In genomic region chr2:24164416-24164973, GRCh38 we compare ENCODE assay signal across 8 cellular contexts. TPM values are rescaled to one million over a fixed set of nuclear protein-coding genes. Genes with fewer than 3 reads are reported as not detected.
DNase-seq lines count a peak whose midpoint lies in the region; ATAC-seq and TF ChIP-seq lines count a peak whose summit lies in the region.
"Had no signal": no experiment of that assay in that cellular context is flagged by ENCODE, and none has a peak within 500 bp of the region (broad histone marks: within the 10 kb centered on the region; RNA-seq: fewer than 3 reads in every experiment).

No MANE protein-coding gene starts in this region.

- in situ Hi-C loops in GM13976 (cut with MboI; ENCODE audit: low sequenced_read_pairs, unreplicated experiment) = no loop called here

- no peaks in the 10 kb centered on the region for H4K20me1 ChIP-seq in hepatocyte (ENCODE audit: insufficient read depth, poor library complexity, severe bottlenecking)

- CTCF ChIA-PET in HEK293T (lab: Yijun Ruan, JAX) = interaction anchor here (0.9 kb wide), 1 partner anchor 457 kb away, joined by 3 read pairs; no protein-coding TSS in a partner anchor

- H3K4me2 ChIP-seq in hepatocyte = no peak overlapping the region

- no peaks in the 10 kb centered on the region for H3K9me3 Mint-ChIP-seq in activated T-cell treated with anti-CD3 and anti-CD28 coated beads, Interleukin-2, amount 50 U/mL, for 4 hours
- H3K9me3 Mint-ChIP-seq: stimulated activated naive CD8-positive, alpha-beta T cell treated with anti-CD3 and anti-CD28 coated beads, Interleukin-15, Interleukin-2, amounts not matched to agents 100 ng/mL and 50 ng/mL, for 24 hours had no signal

- no peaks in the 10 kb centered on the region for H3K4me1 ChIP-seq in hepatocyte (ENCODE audit: insufficient read depth)

- DNase-seq in GM13976 (ENCODE audit: low spot score) = peak; percentile 77
- peak; percentile 41 for DNase-seq in HEK293T (ENCODE audit: extremely low spot score)
- peak; percentile 42 for DNase-seq in NOMO-1 treated with dmso at 0.1 percent for 144 hours (lab: John Stamatoyannopoulos, UW; ENCODE audit: unreplicated experiment)
- DNase-seq in activated T-cell treated with anti-CD3 and anti-CD28 coated beads, Interleukin-2, amount 50 U/mL, for 4 hours = peak; percentile 30
- peak; percentile 21 for DNase-seq in hepatocyte (ENCODE audit: low spot score)
- peak; percentile 23 to 24 for DNase-seq in stimulated activated CD8-positive, alpha-beta memory T cell treated with anti-CD3 and anti-CD28 coated beads, Interleukin-15, amount 100 ng/mL, for 48 hours (ENCODE audit: low read depth in 2 of 2)
- no peak for DNase-seq in lower leg skin (ENCODE audit: low spot score in 2 of 2)

- H3K36me3 Mint-ChIP-seq in activated T-cell treated with anti-CD3 and anti-CD28 coated beads, Interleukin-2, amount 50 U/mL, for 4 hours (ENCODE audit: insufficient read depth) = peaks cover 5% of the 10 kb centered on the region

- WGBS in hepatocyte (ENCODE audit: low lambda C conversion rate, missing lambda C conversion rate) = 58% methylated on average over 8 of the region's 8 CpGs
- 53 to 64% methylated on average over 8 of the region's 8 CpGs for WGBS in lower leg skin, 2 donors

- H3K36me3 ChIP-seq in hepatocyte (replicated peaks; ENCODE audit: insufficient read depth, low read depth) = no peaks in the 10 kb centered on the region

- no peak for TF ChIP-seq POLR2A in lower leg skin (IDR thresholded peaks at IDR 0.05)

- intact Hi-C loops in lower leg skin (cut with DNase I; ENCODE audit: low total_unique reads) = no loop called here

- POLR2A ChIA-PET in HEK293T (lab: Yijun Ruan, JAX) = no interaction called here

- no peaks in the 10 kb centered on the region for H3K79me2 ChIP-seq in hepatocyte

- no peaks in the 10 kb centered on the region for H3K9me2 ChIP-seq in hepatocyte (replicated peaks; ENCODE audit: insufficient read depth)

- H3K4me3 ChIP-seq in hepatocyte = no peak overlapping the region
- H3K4me3 ChIP-seq in lower leg skin (ENCODE audit: low read depth, poor library complexity, severe bottlenecking) = no peak overlapping the region

- no peaks in the 10 kb centered on the region for H3K27me3 Mint-ChIP-seq in activated T-cell treated with anti-CD3 and anti-CD28 coated beads, Interleukin-2, amount 50 U/mL, for 4 hours (ENCODE audit: low read depth)
- H3K27me3 Mint-ChIP-seq: stimulated activated naive CD8-positive, alpha-beta T cell treated with anti-CD3 and anti-CD28 coated beads, Interleukin-15, Interleukin-2, amounts not matched to agents 100 ng/mL and 50 ng/mL, for 24 hours had no signal

- TF ChIP-seq CTCF in GM13976 (IDR thresholded peaks at IDR 0.05; ENCODE audit: borderline replicate concordance, control extremely low read depth, extremely low read depth, insufficient read depth, missing control alignments) (peak; percentile 79), hepatocyte (IDR thresholded peaks at IDR 0.05; ENCODE audit: poor library complexity) (peak; percentile 24), lower leg skin (IDR thresholded peaks at IDR 0.05) (no peak)

- H3K9me3 ChIP-seq in hepatocyte (ENCODE audit: low read depth) = peaks cover 4% of the 10 kb centered on the region

- H3K4me1 Mint-ChIP-seq in activated T-cell treated with anti-CD3 and anti-CD28 coated beads, Interleukin-2, amount 50 U/mL, for 4 hours (ENCODE audit: low read depth) = no peaks in the 10 kb centered on the region

- no peak overlapping the region for H3K4me3 Mint-ChIP-seq in activated T-cell treated with anti-CD3 and anti-CD28 coated beads, Interleukin-2, amount 50 U/mL, for 4 hours
- H3K4me3 Mint-ChIP-seq: stimulated activated naive CD8-positive, alpha-beta T cell treated with anti-CD3 and anti-CD28 coated beads, Interleukin-15, Interleukin-2, amounts not matched to agents 100 ng/mL and 50 ng/mL, for 24 hours had no signal

- H3K27me3 ChIP-seq in hepatocyte = no peaks in the 10 kb centered on the region

- no peak overlapping the region for H3K27ac ChIP-seq in hepatocyte

- H2AFZ ChIP-seq in hepatocyte = no peak overlapping the region

- peak; percentile 56 to 65 for ATAC-seq in activated T-cell treated with anti-CD3 and anti-CD28 coated beads, Interleukin-2, amount 50 U/mL, for 4 hours

TF ChIP-seq in HEK293T, 16 proteins besides CTCF, POLR2A, EP300 and RAD21:
- no peak for TF ChIP-seq ARNT (IDR thresholded peaks at IDR 0.05)
- no peak for TF ChIP-seq SUZ12 (IDR thresholded peaks at IDR 0.05)
- no peak for TF ChIP-seq TARDBP (IDR thresholded peaks at IDR 0.05)

RNA-seq across cellular contexts. Expression of gene FAM228A, which starts 10.4 kb away (rescaled TPM):
- not detected for total RNA-seq in activated T-cell treated with anti-CD3 and anti-CD28 coated beads, Interleukin-2, amount 50 U/mL, for 4 hours
- total RNA-seq in hepatocyte (0.13 and 0.24 TPM in 2 replicates), lower leg skin (under 1 TPM in 2 of 4 donors, not detected in 2; 0.25 to 0.26 TPM)
- 0.86 TPM in 1 of 2 replicates, not detected in the other for polyA plus RNA-seq in hepatocyte

RNA-seq across cellular contexts. Expression of gene FAM228B, which starts 41.2 kb away (rescaled TPM):
- 1 to 10 TPM; 2.4 to 3.1 (median 2.9) TPM for total RNA-seq in activated T-cell treated with anti-CD3 and anti-CD28 coated beads, Interleukin-2, amount 50 U/mL, for 4 hours
- 7.4 and 14.9 TPM in 2 replicates for total RNA-seq in hepatocyte
- 12.5 and 20.7 TPM in 2 replicates for polyA plus RNA-seq in hepatocyte
- total RNA-seq in lower leg skin = 10 to 100 TPM in 1 of 4 donors, 1 to 10 TPM in 3; 2.8 to 15.1 (median 4.6) TPM

RNA-seq across cellular contexts. Expression of gene PFN4, which starts 41.4 kb away (rescaled TPM):
- total RNA-seq in activated T-cell treated with anti-CD3 and anti-CD28 coated beads, Interleukin-2, amount 50 U/mL, for 4 hours = not detected
- total RNA-seq in hepatocyte (0.24 and 1.2 TPM in 2 replicates), lower leg skin (under 1 TPM in 1 of 4 donors, not detected in 3; 0.65 TPM)
- polyA plus RNA-seq in hepatocyte = 0.75 and 1.7 TPM in 2 replicates

Comparison
In these comparisons a context has a peak if more than half of its experiments do, and no peak if none do; other contexts are left out.
1. DNase-seq: peak in GM13976 (single experiment), HEK293T (single experiment), NOMO-1 treated with dmso at 0.1 percent for 144 hours (single experiment), activated T-cell treated with anti-CD3 and anti-CD28 coated beads, Interleukin-2, amount 50 U/mL, for 4 hours (single experiment), hepatocyte (single experiment) and stimulated activated CD8-positive, alpha-beta memory T cell treated with anti-CD3 and anti-CD28 coated beads, Interleukin-15, amount 100 ng/mL, for 48 hours (2 of 2); none in lower leg skin (0 of 2).
2. CTCF ChIP-seq: peak in GM13976 (single experiment) and hepatocyte (single experiment); none in lower leg skin (0 of 3).